28 cellular contexts compared by ENCODE assay signal in genomic region chr22:17990942-17991341, GRCh38. TPM values are rescaled to one million over a fixed set of nuclear protein-coding genes. Genes with fewer than 3 reads are reported as not detected.
A peak's percentile ranks its signal among the peaks of the same experiment; 100 is the strongest.
DNase-seq lines count a peak whose midpoint lies in the region; ATAC-seq and TF ChIP-seq lines count a peak whose summit lies in the region.
"Had no signal": no experiment of that assay in that cellular context is flagged by ENCODE, and none has a peak within 500 bp of the region (broad histone marks: within the 10 kb centered on the region; RNA-seq: fewer than 3 reads in every experiment).

No MANE protein-coding gene starts in this region.

- POLR2A ChIA-PET in RWPE1 (lab: Yijun Ruan, JAX; ENCODE audit: low non-redundant PET): no interaction called here

- peaks cover 8 to 100% (median 100%) of the 10 kb centered on the region in 11 experiments; a peak in 21 of 22 replicates for H4K20me1 ChIP-seq in BLaER1 treated with 17β-estradiol and CSF1 and Interleukin-3, amounts not matched to agents 10 nM and 100 nM
- H4K20me1 ChIP-seq in mammary epithelial cell (ENCODE audit: insufficient read depth, low read length): peaks cover 16% of the 10 kb centered on the region

- peaks cover 0 to 8% (median 0%) of the 10 kb centered on the region in 11 experiments; a peak in 1 of 22 replicates for H3K27me3 ChIP-seq in BLaER1 treated with 17β-estradiol and CSF1 and Interleukin-3, amounts not matched to agents 10 nM and 100 nM
- H3K27me3 ChIP-seq in mammary epithelial cell (ENCODE audit: insufficient read depth, low read length): no peaks in the 10 kb centered on the region
- H3K27me3 ChIP-seq: brain microvascular endothelial cell, neural progenitor cell, stomach, transverse colon had no signal

- no peak overlapping the region for H3K27ac ChIP-seq in BLaER1 treated with 17β-estradiol and CSF1 and Interleukin-3, amounts not matched to agents 10 nM and 100 nM
- H3K27ac ChIP-seq in RWPE1 (peak overlapping the region; percentile 20; the same call in 1 of the 2 replicates), mammary epithelial cell (ENCODE audit: insufficient read depth, low read depth, low read length) (no peak overlapping the region)
- H3K27ac ChIP-seq: brain microvascular endothelial cell, neural progenitor cell, SK-N-MC, stomach, transverse colon, WERI-Rb-1 had no signal

- no peak for TF ChIP-seq CTCF in RWPE1 (conservative IDR thresholded peaks at IDR 0.05; ENCODE audit: low read depth)
- TF ChIP-seq CTCF in glutamatergic neuron (IDR thresholded peaks at IDR 0.05; ENCODE audit: partially characterized antibody, unreplicated experiment): no peak
- no peak for TF ChIP-seq CTCF in mammary epithelial cell (conservative IDR thresholded peaks at IDR 0.05 in 1 of 2, IDR thresholded peaks at IDR 0.05 in 1 of 2; ENCODE audit: extremely low read depth in 1 of 2, insufficient read depth in 1 of 2, low read depth in 1 of 2, low read length in 2 of 2)

- H3K9ac ChIP-seq in BLaER1 treated with 17β-estradiol and CSF1 and Interleukin-3, amounts not matched to agents 10 nM and 100 nM: no peak overlapping the region
- H3K9ac ChIP-seq in mammary epithelial cell (ENCODE audit: insufficient read depth, low read length): no peak overlapping the region
- H3K9ac ChIP-seq: neural progenitor cell had no signal

- no peak overlapping the region for H3K27ac Mint-ChIP-seq in glutamatergic neuron (ENCODE audit: unreplicated experiment)
- H3K27ac Mint-ChIP-seq: activated CD4-positive, alpha-beta T cell treated with anti-CD3 and anti-CD28 coated beads, Interleukin-2, amount 10 ng/mL, durations not matched to agents 7 days and 5 days; neural progenitor cell; progenitor cell of endocrine pancreas; T-helper 2 cell treated with Interferon-gamma antibody and Interleukin-4, amounts not matched to agents 5 μg/mL and 100 μg/mL, for 36 hours had no signal

- peaks cover 52% of the 10 kb centered on the region for H3K4me1 Mint-ChIP-seq in glutamatergic neuron (ENCODE audit: low read depth, unreplicated experiment)

- H3K4me1 ChIP-seq in BLaER1 treated with 17β-estradiol and CSF1 and Interleukin-3, amounts not matched to agents 10 nM and 100 nM: peaks cover 8 to 81% (median 70%) of the 10 kb centered on the region in 10 experiments; a peak in 18 of 20 replicates
- peaks cover 46% of the 10 kb centered on the region for H3K4me1 ChIP-seq in mammary epithelial cell (ENCODE audit: insufficient read depth, low read length)
- H3K4me1 ChIP-seq: HAP-1, neural progenitor cell had no signal

- intact Hi-C loops in sciatic nerve (cut with DNase I): no loop called here
- intact Hi-C loops in mammary epithelial cell (cut with micrococcal nuclease): no loop called here

- dilution Hi-C loops in mammary epithelial cell (cut with HindIII; ENCODE audit: low sequenced_read_pairs): no loop called here

- ATAC-seq in sciatic nerve: no peak
- ATAC-seq in GM18868 (IDR thresholded peaks at IDR 0.05; ENCODE audit: unreplicated experiment): no peak
- ATAC-seq in HG02885 (IDR thresholded peaks at IDR 0.05; ENCODE audit: poor library complexity, unreplicated experiment): no peak

- peaks cover 99% of the 10 kb centered on the region for H3K79me2 ChIP-seq in mammary epithelial cell (ENCODE audit: insufficient read depth, low read length)

- H3K4me3 ChIP-seq in BLaER1 treated with 17β-estradiol and CSF1 and Interleukin-3, amounts not matched to agents 10 nM and 100 nM: no peak overlapping the region
- H3K4me3 ChIP-seq in mammary epithelial cell (replicated peaks in 1 of 3; ENCODE audit: insufficient read depth in 1 of 3, low read depth in 2 of 3, low read length in 3 of 3): no peak overlapping the region
- H3K4me3 ChIP-seq: HAP-1, neural progenitor cell, SK-N-MC, stomach, transverse colon had no signal

- CTCF ChIA-PET in RWPE1 (lab: Yijun Ruan, JAX): no interaction called here
- CTCF ChIA-PET in mammary epithelial cell (lab: Charles Lee; ENCODE audit: low non-redundant PET): no interaction called here

- H2AFZ ChIP-seq in mammary epithelial cell (ENCODE audit: low read depth, low read length): no peak overlapping the region
- H2AFZ ChIP-seq: neural progenitor cell had no signal

- H3K9me3 ChIP-seq in BLaER1 treated with 17β-estradiol and CSF1 and Interleukin-3, amounts not matched to agents 10 nM and 100 nM (replicated peaks in 1 of 11): no peaks in the 10 kb centered on the region
- H3K9me3 ChIP-seq in mammary epithelial cell (replicated peaks; ENCODE audit: insufficient read depth, low read length): no peaks in the 10 kb centered on the region
- H3K9me3 ChIP-seq: HAP-1, stomach, transverse colon had no signal

- H3K4me2 ChIP-seq in BLaER1 treated with 17β-estradiol and CSF1 and Interleukin-3, amounts not matched to agents 10 nM and 100 nM: peak overlapping the region in 7 of 11 experiments; percentile 0 to 89 (median 33); a peak in 11 of 22 replicates
- H3K4me2 ChIP-seq in mammary epithelial cell (ENCODE audit: insufficient read depth, low read depth, low read length): no peak overlapping the region
- H3K4me2 ChIP-seq: neural progenitor cell had no signal

- no peaks in the 10 kb centered on the region for H3K36me3 Mint-ChIP-seq in glutamatergic neuron (ENCODE audit: unreplicated experiment)
- H3K36me3 Mint-ChIP-seq: neural progenitor cell had no signal

- H3K9me3 Mint-ChIP-seq in glutamatergic neuron (ENCODE audit: unreplicated experiment): peaks cover 3% of the 10 kb centered on the region
- H3K9me3 Mint-ChIP-seq: activated CD4-positive, alpha-beta T cell treated with anti-CD3 and anti-CD28 coated beads, Interleukin-2, amount 10 ng/mL, durations not matched to agents 7 days and 5 days; neural progenitor cell; T-helper 2 cell treated with Interferon-gamma antibody and Interleukin-4, amounts not matched to agents 5 μg/mL and 100 μg/mL, for 36 hours had no signal

- in situ Hi-C loops in mammary epithelial cell (cut with MboI; ENCODE audit: low sequenced_read_pairs in 2 of 2): loop anchor here in 1 of 2 donors (10.0 kb wide), 1 partner anchor 84 kb away; the partner anchor contains the start of gene PEX26

- BruUV-seq in mammary epithelial cell (replicated peaks; lab: Mats Ljungman, UMichigan): no TSS peak

- WGBS in mammary epithelial cell (ENCODE audit: low coverage, missing lambda C conversion rate): 56% methylated on average over 7 of the region's 8 CpGs

- peaks cover 0 to 6% (median 0%) of the 10 kb centered on the region in 11 experiments; a peak in 1 of 22 replicates for H3K36me3 ChIP-seq in BLaER1 treated with 17β-estradiol and CSF1 and Interleukin-3, amounts not matched to agents 10 nM and 100 nM
- H3K36me3 ChIP-seq in mammary epithelial cell (ENCODE audit: insufficient read depth, low read length): no peaks in the 10 kb centered on the region
- H3K36me3 ChIP-seq: brain microvascular endothelial cell, HAP-1, neural progenitor cell, stomach, transverse colon, WERI-Rb-1 had no signal

- no peak for DNase-seq in RWPE1 (ENCODE audit: low spot score)
- no peak for DNase-seq in glutamatergic neuron
- DNase-seq in sciatic nerve (ENCODE audit: low spot score): peak; percentile 43
- no peak for DNase-seq in putamen (ENCODE audit: low spot score)
- DNase-seq in mammary epithelial cell: no peak
- DNase-seq: ACHN; activated CD4-positive, alpha-beta T cell treated with anti-CD3 and anti-CD28 coated beads, Interleukin-2, amount 10 ng/mL, durations not matched to agents 7 days and 5 days; activated naive CD4-positive, alpha-beta T cell treated with Interleukin-2 at 50 U/mL for 16 hours; activated T-cell treated with anti-CD3 and anti-CD28 coated beads, Interleukin-2, amount 50 U/mL, for 48 hours; effector CD8-positive, alpha-beta T cell; KBM-7; MM.1S; NCI-H1417; NCI-H2029 treated with DMSO at 0.1 percent for 48 hours; NCI-H82; RPMI8226; stomach; transverse colon; WERI-Rb-1 had no signal

- H3K4me3 Mint-ChIP-seq in glutamatergic neuron (ENCODE audit: unreplicated experiment): peak overlapping the region; percentile 56
- H3K4me3 Mint-ChIP-seq: activated CD4-positive, alpha-beta T cell treated with anti-CD3 and anti-CD28 coated beads, Interleukin-2, amount 10 ng/mL, durations not matched to agents 7 days and 5 days; neural progenitor cell; T-helper 2 cell treated with Interferon-gamma antibody and Interleukin-4, amounts not matched to agents 5 μg/mL and 100 μg/mL, for 36 hours had no signal

- peaks cover 2% of the 10 kb centered on the region for H3K27me3 Mint-ChIP-seq in glutamatergic neuron (ENCODE audit: unreplicated experiment)
- H3K27me3 Mint-ChIP-seq: activated CD4-positive, alpha-beta T cell treated with anti-CD3 and anti-CD28 coated beads, Interleukin-2, amount 10 ng/mL, durations not matched to agents 7 days and 5 days; progenitor cell of endocrine pancreas had no signal

RNA-seq across cellular contexts. Expression of gene MICAL3, which starts 33.4 kb away (rescaled TPM):
- total RNA-seq in glutamatergic neuron (ENCODE audit: unreplicated experiment) (132 TPM), sciatic nerve (131 TPM), mammary epithelial cell (100 to 1,000 TPM in 1 of 2 donors, 10 to 100 TPM in 1; 67.2 to 102 TPM)
- 31.3 TPM for polyA plus RNA-seq in mammary epithelial cell
- 110 TPM for polyA minus RNA-seq in mammary epithelial cell
